Comparison of ENCODE assay signal across 26 cellular contexts in the genomic region with DNA sequence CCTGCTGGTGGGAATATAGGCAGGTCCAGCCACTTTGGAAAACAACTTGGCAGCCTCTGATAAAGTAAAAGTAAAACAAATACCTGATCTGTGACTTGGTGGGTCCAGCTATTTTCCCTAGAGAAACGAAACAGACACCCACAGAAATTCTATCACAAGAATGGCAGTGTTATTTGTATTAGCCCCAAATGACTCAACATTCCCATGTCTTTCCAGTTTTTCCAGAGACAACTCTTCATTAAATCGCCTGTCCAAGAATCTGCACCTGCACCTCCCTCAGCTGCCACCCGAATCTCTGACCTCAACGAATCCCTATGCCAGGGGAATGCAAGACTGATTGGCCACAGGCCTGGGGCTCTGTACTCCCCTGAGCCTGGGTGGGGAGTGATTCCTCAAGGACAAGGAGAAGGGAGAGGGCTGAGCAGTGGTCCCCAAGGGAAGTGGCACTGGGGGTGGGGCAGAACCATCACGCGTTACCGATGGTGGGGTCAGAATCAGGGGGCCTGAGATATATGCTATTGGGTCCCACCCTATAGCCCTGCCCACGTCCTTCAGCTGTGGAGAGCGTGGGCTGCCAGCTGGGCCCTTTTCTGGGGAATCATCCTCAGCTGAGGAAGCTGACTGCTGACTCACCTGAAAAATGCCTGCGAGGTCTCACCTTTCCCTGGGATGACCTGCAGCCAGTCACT.
DNase-seq lines count a peak whose midpoint lies in the region; ATAC-seq and TF ChIP-seq lines count a peak whose summit lies in the region.
"Had no signal": no experiment of that assay in that cellular context is flagged by ENCODE, and none has a peak within 500 bp of the region (broad histone marks: within the 10 kb centered on the region; RNA-seq: fewer than 3 reads in every experiment).

No MANE protein-coding gene starts in this region.

- H3K9me3 Mint-ChIP-seq in osteocyte (ENCODE audit: unreplicated experiment): no peaks in the 10 kb centered on the region
- H3K9me3 Mint-ChIP-seq: activated CD4-positive, alpha-beta T cell treated with anti-CD3 and anti-CD28 coated beads, Interleukin-2, amount 10 ng/mL, durations not matched to agents 24 days and 14 days; activated naive CD4-positive, alpha-beta T cell treated with anti-CD3 and anti-CD28 coated beads, Interleukin-2, amount 10 ng/mL, durations not matched to agents 7 days and 5 days; dendritic cell treated with granulocyte-macrophage colony-stimulating factor and Interleukin-4, amounts not matched to agents 40 ng/mL and 50 ng/mL, for 4 days; immature natural killer cell; natural killer cell; stimulated activated memory B cell treated with anti-CD40 and anti-IgM and Interleukin-4, amounts not matched to agents 10 μg/mL and 1 μg/mL and 100 μg/mL, for 72 hours; type B pancreatic cell had no signal

- intact Hi-C loops in uterus (cut with DNase I; ENCODE audit: low total_unique reads): no loop called here

- H3K27me3 Mint-ChIP-seq in osteocyte (ENCODE audit: unreplicated experiment): peaks cover 5% of the 10 kb centered on the region
- H3K27me3 Mint-ChIP-seq: activated CD4-positive, alpha-beta T cell treated with anti-CD3 and anti-CD28 coated beads, Interleukin-2, amount 10 ng/mL, durations not matched to agents 24 days and 14 days had no signal

- TF ChIP-seq POLR2A in uterus (IDR thresholded peaks at IDR 0.05): no peak

- peak overlapping the region; percentile 59 for H3K27ac ChIP-seq in RWPE2 (ENCODE audit: poor library complexity, severe bottlenecking)
- no peak overlapping the region for H3K27ac ChIP-seq in coronary artery
- no peak overlapping the region for H3K27ac ChIP-seq in uterus
- H3K27ac ChIP-seq: C4-2B, KMS-11 had no signal

- H3K4me3 ChIP-seq in RWPE2 (ENCODE audit: severe bottlenecking) (no peak overlapping the region), coronary artery (no peak overlapping the region), uterus (no peak overlapping the region)

- H3K27me3 ChIP-seq in RWPE2 (ENCODE audit: insufficient read depth, poor library complexity, severe bottlenecking) (no peaks in the 10 kb centered on the region), uterus (no peaks in the 10 kb centered on the region)

- TF ChIP-seq CTCF in RWPE2 (IDR thresholded peaks at IDR 0.05; ENCODE audit: poor library complexity, severe bottlenecking): no peak
- no peak for TF ChIP-seq CTCF in coronary artery (IDR thresholded peaks at IDR 0.05)
- TF ChIP-seq CTCF in osteocyte (IDR thresholded peaks at IDR 0.05): no peak
- TF ChIP-seq CTCF in uterus (IDR thresholded peaks at IDR 0.05): peak in 1 of 4 experiments; percentile 14

- H3K4me1 ChIP-seq in RWPE2 (ENCODE audit: insufficient read depth, poor library complexity, severe bottlenecking): peaks cover 16% of the 10 kb centered on the region
- no peaks in the 10 kb centered on the region for H3K4me1 ChIP-seq in uterus
- H3K4me1 ChIP-seq: Caco-2 had no signal

- H3K36me3 Mint-ChIP-seq in osteocyte (ENCODE audit: unreplicated experiment): no peaks in the 10 kb centered on the region
- H3K36me3 Mint-ChIP-seq: activated naive CD4-positive, alpha-beta T cell treated with anti-CD3 and anti-CD28 coated beads, Interleukin-2, amount 10 ng/mL, durations not matched to agents 7 days and 5 days; immature natural killer cell; natural killer cell; stimulated activated memory B cell treated with anti-CD40 and anti-IgM and Interleukin-4, amounts not matched to agents 10 μg/mL and 1 μg/mL and 100 μg/mL, for 72 hours; type B pancreatic cell had no signal

- H3K27ac Mint-ChIP-seq in osteocyte (ENCODE audit: unreplicated experiment): no peak overlapping the region
- H3K27ac Mint-ChIP-seq: activated CD4-positive, alpha-beta T cell treated with anti-CD3 and anti-CD28 coated beads, Interleukin-2, amount 10 ng/mL, durations not matched to agents 24 days and 14 days; activated naive CD4-positive, alpha-beta T cell treated with anti-CD3 and anti-CD28 coated beads, Interleukin-2, amount 10 ng/mL, durations not matched to agents 7 days and 5 days; dendritic cell treated with granulocyte-macrophage colony-stimulating factor and Interleukin-4, amounts not matched to agents 40 ng/mL and 50 ng/mL, for 4 days; immature natural killer cell; natural killer cell; stimulated activated memory B cell treated with anti-CD40 and anti-IgM and Interleukin-4, amounts not matched to agents 10 μg/mL and 1 μg/mL and 100 μg/mL, for 72 hours; T-helper 17 cell; type B pancreatic cell had no signal

- no peaks in the 10 kb centered on the region for H3K4me1 Mint-ChIP-seq in osteocyte (ENCODE audit: unreplicated experiment)
- H3K4me1 Mint-ChIP-seq: activated naive CD4-positive, alpha-beta T cell treated with anti-CD3 and anti-CD28 coated beads, Interleukin-2, amount 10 ng/mL, durations not matched to agents 7 days and 5 days; immature natural killer cell; natural killer cell; stimulated activated memory B cell treated with anti-CD40 and anti-IgM and Interleukin-4, amounts not matched to agents 10 μg/mL and 1 μg/mL and 100 μg/mL, for 72 hours had no signal

- DNase-seq in HPDE6-E6E7 (ENCODE audit: extremely low spot score) (peak; percentile 31), RWPE2 (ENCODE audit: low spot score) (no peak), coronary artery (ENCODE audit: low spot score) (peak; percentile 11), osteocyte (ENCODE audit: extremely low spot score, unreplicated experiment) (peak; percentile 62), uterus (no peak), NCI-H1092 treated with DMSO at 0.1 percent for 48 hours (lab: John Stamatoyannopoulos, UW) (no peak), medulla oblongata (ENCODE audit: extremely low spot score) (no peak)
- DNase-seq: activated CD4-positive, alpha-beta T cell treated with anti-CD3 and anti-CD28 coated beads, Interleukin-2, amount 10 ng/mL, durations not matched to agents 24 days and 14 days; activated naive CD4-positive, alpha-beta T cell treated with anti-CD3 and anti-CD28 coated beads, Interleukin-2, amount 10 ng/mL, durations not matched to agents 7 days and 5 days; Caco-2; DMS79; GF-D8; hypothalamus; immature natural killer cell; left ventricle myocardium superior; natural killer cell; NCI-H1436 treated with DMSO at 0.1 percent for 48 hours; NCI-H2107; NCI-H748 treated with DMSO at 0.1 percent for 48 hours; stimulated activated CD4-positive, alpha-beta T cell treated with anti-CD3 and anti-CD28 coated beads, Interleukin-4, amount 100 ng/mL, for 24 hours; T-helper 17 cell had no signal

- H3K9me3 ChIP-seq in RWPE2 (ENCODE audit: severe bottlenecking) (no peaks in the 10 kb centered on the region), uterus (no peaks in the 10 kb centered on the region)
- H3K9me3 ChIP-seq: Caco-2 had no signal

- no peaks in the 10 kb centered on the region for H3K36me3 ChIP-seq in RWPE2 (ENCODE audit: low read depth)
- H3K36me3 ChIP-seq in uterus: no peaks in the 10 kb centered on the region

- peak; percentile 71 for ATAC-seq in RWPE2 (ENCODE audit: low read depth)
- ATAC-seq: left ventricle myocardium superior; natural killer cell; stimulated activated memory B cell treated with anti-CD40 and anti-IgM and Interleukin-4, amounts not matched to agents 10 μg/mL and 1 μg/mL and 100 μg/mL, for 72 hours; T-helper 17 cell had no signal

- H3K4me3 Mint-ChIP-seq in osteocyte (ENCODE audit: unreplicated experiment): no peak overlapping the region
- H3K4me3 Mint-ChIP-seq: activated CD4-positive, alpha-beta T cell treated with anti-CD3 and anti-CD28 coated beads, Interleukin-2, amount 10 ng/mL, durations not matched to agents 24 days and 14 days; activated naive CD4-positive, alpha-beta T cell treated with anti-CD3 and anti-CD28 coated beads, Interleukin-2, amount 10 ng/mL, durations not matched to agents 7 days and 5 days; dendritic cell treated with granulocyte-macrophage colony-stimulating factor and Interleukin-4, amounts not matched to agents 40 ng/mL and 50 ng/mL, for 4 days; immature natural killer cell; natural killer cell; stimulated activated memory B cell treated with anti-CD40 and anti-IgM and Interleukin-4, amounts not matched to agents 10 μg/mL and 1 μg/mL and 100 μg/mL, for 72 hours; T-helper 17 cell; type B pancreatic cell had no signal

Comparison
In these comparisons a context has a peak if more than half of its experiments do, and no peak if none do; other contexts are left out.
1. DNase-seq: peak in HPDE6-E6E7 (single experiment), coronary artery (single experiment) and osteocyte (single experiment); none in RWPE2 (single experiment), uterus (0 of 2), NCI-H1092 treated with DMSO at 0.1 percent for 48 hours (single experiment) and medulla oblongata (single experiment).